ENCODE assay signal across 8 cellular contexts in the genomic region with DNA sequence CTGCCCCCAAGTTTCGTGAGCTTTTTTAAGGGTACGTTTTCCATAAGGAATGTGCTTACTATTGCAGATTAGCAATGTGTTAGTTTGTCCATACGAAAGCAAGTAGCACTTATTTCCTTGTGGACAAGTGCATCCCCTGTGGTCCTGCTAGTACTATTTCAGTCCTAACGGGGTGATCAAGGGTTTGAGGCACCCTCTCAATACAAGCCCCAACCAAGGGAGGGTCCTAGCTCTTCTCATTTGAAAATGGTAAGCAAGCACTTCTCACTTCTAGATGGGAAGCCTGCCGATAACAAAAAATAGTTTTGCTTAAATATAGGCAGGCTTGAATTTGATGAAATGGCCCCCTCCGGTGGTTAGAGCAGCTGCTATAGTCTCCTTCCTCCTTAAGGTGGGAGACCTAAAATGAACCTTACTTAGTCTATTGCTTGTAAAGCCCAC.
A peak's percentile ranks its signal among the peaks of the same experiment; 100 is the strongest.
DNase-seq lines count a peak whose midpoint lies in the region; ATAC-seq and TF ChIP-seq lines count a peak whose summit lies in the region.

No MANE protein-coding gene starts in this region.

- peaks cover 14% of the 10 kb centered on the region for H3K4me1 Mint-ChIP-seq in activated naive CD4-positive, alpha-beta T cell treated with anti-CD3 and anti-CD28 coated beads for 36 hours (ENCODE audit: low read depth)

- H3K27ac ChIP-seq in DOHH2 (ENCODE audit: low read depth, low read length) = no peak overlapping the region
- H3K27ac ChIP-seq in HEK293 (ENCODE audit: extremely low read depth, low read depth, low read length) = no peak overlapping the region
- H3K27ac ChIP-seq in gastroesophageal sphincter = no peak overlapping the region

- intact Hi-C loops in activated naive CD4-positive, alpha-beta T cell treated with anti-CD3 and anti-CD28 coated beads for 36 hours (cut with micrococcal nuclease) = loop anchor here (1.0 to 10.0 kb wide), 5 partner anchors 105 to 513 kb away; partner anchors contain the start of genes IVNS1ABP, SWT1 and TRMT1L
- intact Hi-C loops in left cardiac atrium (cut with DNase I) = loop anchor here (5.0 to 10.0 kb wide), 3 partner anchors 353 to 433 kb away; partner anchors contain the start of gene IVNS1ABP (in 1 of the 2)

- H3K27me3 ChIP-seq in DOHH2 (ENCODE audit: control insufficient read depth, low read length) (no peaks in the 10 kb centered on the region), gastroesophageal sphincter (no peaks in the 10 kb centered on the region)

- no peaks in the 10 kb centered on the region for H3K9me3 Mint-ChIP-seq in activated naive CD4-positive, alpha-beta T cell treated with anti-CD3 and anti-CD28 coated beads for 36 hours

- 34 to 48% methylated on average over 5 to 6 of the region's 6 CpGs for WGBS in gastroesophageal sphincter (ENCODE audit: low coverage in 1 of 2), 2 donors

- no peaks in the 10 kb centered on the region for H3K79me2 ChIP-seq in DOHH2 (ENCODE audit: control insufficient read depth, low read length)

- POLR2A ChIA-PET in HEK293 (lab: Yijun Ruan, JAX) = interaction anchor here (1.0 kb wide), 1 partner anchor 353 kb away, joined by 4 read pairs; the partner anchor contains the start of gene IVNS1ABP

- no peak for TF ChIP-seq EP300 in gastroesophageal sphincter (IDR thresholded peaks at IDR 0.05)

- no peak overlapping the region for H3K27ac Mint-ChIP-seq in activated naive CD4-positive, alpha-beta T cell treated with anti-CD3 and anti-CD28 coated beads for 36 hours

- peak; percentile 61 for DNase-seq in NOMO-1 treated with DMSO at 0.1 percent for 48 hours (lab: John Stamatoyannopoulos, UW; ENCODE audit: unreplicated experiment)
- DNase-seq in activated naive CD4-positive, alpha-beta T cell treated with anti-CD3 and anti-CD28 coated beads for 36 hours = peak; percentile 69
- DNase-seq in left cardiac atrium = peak; percentile 28
- peak; percentile 12 to 27 for DNase-seq in stimulated activated CD4-positive, alpha-beta T cell treated with anti-CD3 and anti-CD28 coated beads, Interleukin-1b, Interleukin-23, amount 100 ng/mL, for 4 hours (ENCODE audit: low read depth in 2 of 2)
- DNase-seq in GOT3 (lab: John Stamatoyannopoulos, UW) = no peak

- H3K36me3 Mint-ChIP-seq in activated naive CD4-positive, alpha-beta T cell treated with anti-CD3 and anti-CD28 coated beads for 36 hours (ENCODE audit: low read depth) = no peaks in the 10 kb centered on the region

- H3K9me2 ChIP-seq in DOHH2 (replicated peaks; ENCODE audit: control insufficient read depth, low read length) = no peaks in the 10 kb centered on the region

- peak; percentile 69 to 76 for ATAC-seq in left cardiac atrium
- ATAC-seq in gastroesophageal sphincter = no peak

- no peak for TF ChIP-seq POLR2A in gastroesophageal sphincter (IDR thresholded peaks at IDR 0.05)

- H3K4me1 ChIP-seq in DOHH2 (ENCODE audit: control insufficient read depth, low read length) = peaks cover 23% of the 10 kb centered on the region
- 0 out of 2 replicates have a peak, but pooled peaks cover 3% of the 10 kb centered on the region for H3K4me1 ChIP-seq in HEK293 (ENCODE audit: control insufficient read depth, insufficient read depth, low read length)
- no peaks in the 10 kb centered on the region for H3K4me1 ChIP-seq in gastroesophageal sphincter

- no peaks in the 10 kb centered on the region for H3K27me3 Mint-ChIP-seq in activated naive CD4-positive, alpha-beta T cell treated with anti-CD3 and anti-CD28 coated beads for 36 hours (ENCODE audit: low read depth)

- CTCF ChIA-PET in HEK293 (lab: Yijun Ruan, JAX) = interaction anchor here (0.6 to 3.4 kb wide), 31 partner anchors 8 to 978 kb away, joined by 3 to 30 read pairs (median 4); no protein-coding TSS in a partner anchor
- CTCF ChIA-PET in activated naive CD4-positive, alpha-beta T cell treated with anti-CD3 and anti-CD28 coated beads for 36 hours (lab: Charles Lee) = interaction anchor here (0.6 to 3.9 kb wide), 16 partner anchors 11 to 586 kb away, joined by 3 to 34 read pairs (median 6); partner anchors contain the start of gene IVNS1ABP

- no peaks in the 10 kb centered on the region for H3K9me3 ChIP-seq in DOHH2 (ENCODE audit: control insufficient read depth, insufficient read depth, low read length)
- no peaks in the 10 kb centered on the region for H3K9me3 ChIP-seq in HEK293 (ENCODE audit: control insufficient read depth, insufficient read depth, low read depth, low read length)
- no peaks in the 10 kb centered on the region for H3K9me3 ChIP-seq in gastroesophageal sphincter

- H3K36me3 ChIP-seq in DOHH2 (ENCODE audit: control insufficient read depth, low read length) = no peaks in the 10 kb centered on the region
- no peaks in the 10 kb centered on the region for H3K36me3 ChIP-seq in HEK293 (ENCODE audit: control insufficient read depth in 2 of 2, insufficient read depth in 1 of 2, low read length in 2 of 2)
- no peaks in the 10 kb centered on the region for H3K36me3 ChIP-seq in gastroesophageal sphincter

- no peaks in the 10 kb centered on the region for H4K20me1 ChIP-seq in DOHH2 (ENCODE audit: control insufficient read depth, insufficient read depth, low read depth, low read length)

- no peak overlapping the region for H3K4me3 Mint-ChIP-seq in activated naive CD4-positive, alpha-beta T cell treated with anti-CD3 and anti-CD28 coated beads for 36 hours

- no peaks in the 10 kb centered on the region for H3F3A ChIP-seq in DOHH2 (ENCODE audit: control insufficient read depth, insufficient read depth)

- no peak overlapping the region for H3K4me2 ChIP-seq in DOHH2 (ENCODE audit: low read length)

- no peak overlapping the region for H3K4me3 ChIP-seq in DOHH2 (ENCODE audit: low read length)
- H3K4me3 ChIP-seq in HEK293 (ENCODE audit: low read depth, low read length) = no peak overlapping the region
- no peak overlapping the region for H3K4me3 ChIP-seq in gastroesophageal sphincter

- TF ChIP-seq CTCF in DOHH2 (IDR thresholded peaks at IDR 0.05; ENCODE audit: low read depth, low read length, poor library complexity, severe bottlenecking) = peak; percentile 26
- TF ChIP-seq CTCF in HEK293 (tag by site-specific recombination; IDR thresholded peaks at IDR 0.05) = peak; percentile 45
- TF ChIP-seq CTCF in gastroesophageal sphincter (IDR thresholded peaks at IDR 0.05) = peak in 2 of 4 experiments; percentile 35 to 53

TF ChIP-seq in HEK293, 187 proteins besides CTCF, POLR2A, EP300 and RAD21:
- no peak for TF ChIP-seq YY2 (tag by site-specific recombination; IDR thresholded peaks at IDR 0.05)
- TF ChIP-seq ZNF426 (tag by site-specific recombination; IDR thresholded peaks at IDR 0.05) = no peak
- TF ChIP-seq ZBTB1 (tag by site-specific recombination; IDR thresholded peaks at IDR 0.05) = no peak
- TF ChIP-seq ZNF24 (tag by site-specific recombination; IDR thresholded peaks at IDR 0.05) = no peak
- peak; percentile 58 for TF ChIP-seq ZNF654 (tag by site-specific recombination; IDR thresholded peaks at IDR 0.05; ENCODE audit: low read depth)
